Comparison of ENCODE assay signal across 1 cellular context in the genomic region with DNA sequence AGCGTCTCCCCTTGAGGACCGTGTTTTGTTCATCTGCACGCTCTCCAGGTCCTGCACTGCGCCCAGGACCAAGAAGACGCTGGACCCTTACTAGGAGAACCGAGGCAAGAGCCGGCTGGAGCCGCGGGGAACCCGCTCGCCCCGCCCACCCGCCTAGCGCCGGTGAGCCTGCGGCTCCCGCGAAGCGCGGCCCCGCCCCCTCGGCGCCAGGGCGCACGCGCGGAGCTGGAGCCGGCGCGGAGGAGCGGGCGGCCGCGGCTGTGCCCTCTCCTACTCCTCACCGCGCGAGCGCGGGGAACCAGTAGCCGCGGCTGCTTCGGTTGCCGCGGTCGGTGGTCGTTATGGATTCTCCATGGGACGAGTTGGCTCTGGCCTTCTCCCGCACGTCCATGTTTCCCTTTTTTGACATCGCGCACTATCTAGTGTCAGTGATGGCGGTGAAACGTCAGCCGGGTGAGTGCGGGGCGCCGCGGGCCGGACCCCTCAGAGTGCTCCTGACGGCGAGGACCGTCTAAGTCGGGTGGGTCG.
TF ChIP-seq lines count a peak whose summit lies in the region.

A gene with protein sequence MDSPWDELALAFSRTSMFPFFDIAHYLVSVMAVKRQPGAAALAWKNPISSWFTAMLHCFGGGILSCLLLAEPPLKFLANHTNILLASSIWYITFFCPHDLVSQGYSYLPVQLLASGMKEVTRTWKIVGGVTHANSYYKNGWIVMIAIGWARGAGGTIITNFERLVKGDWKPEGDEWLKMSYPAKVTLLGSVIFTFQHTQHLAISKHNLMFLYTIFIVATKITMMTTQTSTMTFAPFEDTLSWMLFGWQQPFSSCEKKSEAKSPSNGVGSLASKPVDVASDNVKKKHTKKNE (plus strand): TSS at position 222 of the 528 bp plus-strand sequence. CDS start 120 bp downstream, at position 342.

TF ChIP-seq in neural cell, 6 proteins besides CTCF, POLR2A, EP300 and RAD21 (continued from another document):
- TF ChIP-seq, protein P1, sequence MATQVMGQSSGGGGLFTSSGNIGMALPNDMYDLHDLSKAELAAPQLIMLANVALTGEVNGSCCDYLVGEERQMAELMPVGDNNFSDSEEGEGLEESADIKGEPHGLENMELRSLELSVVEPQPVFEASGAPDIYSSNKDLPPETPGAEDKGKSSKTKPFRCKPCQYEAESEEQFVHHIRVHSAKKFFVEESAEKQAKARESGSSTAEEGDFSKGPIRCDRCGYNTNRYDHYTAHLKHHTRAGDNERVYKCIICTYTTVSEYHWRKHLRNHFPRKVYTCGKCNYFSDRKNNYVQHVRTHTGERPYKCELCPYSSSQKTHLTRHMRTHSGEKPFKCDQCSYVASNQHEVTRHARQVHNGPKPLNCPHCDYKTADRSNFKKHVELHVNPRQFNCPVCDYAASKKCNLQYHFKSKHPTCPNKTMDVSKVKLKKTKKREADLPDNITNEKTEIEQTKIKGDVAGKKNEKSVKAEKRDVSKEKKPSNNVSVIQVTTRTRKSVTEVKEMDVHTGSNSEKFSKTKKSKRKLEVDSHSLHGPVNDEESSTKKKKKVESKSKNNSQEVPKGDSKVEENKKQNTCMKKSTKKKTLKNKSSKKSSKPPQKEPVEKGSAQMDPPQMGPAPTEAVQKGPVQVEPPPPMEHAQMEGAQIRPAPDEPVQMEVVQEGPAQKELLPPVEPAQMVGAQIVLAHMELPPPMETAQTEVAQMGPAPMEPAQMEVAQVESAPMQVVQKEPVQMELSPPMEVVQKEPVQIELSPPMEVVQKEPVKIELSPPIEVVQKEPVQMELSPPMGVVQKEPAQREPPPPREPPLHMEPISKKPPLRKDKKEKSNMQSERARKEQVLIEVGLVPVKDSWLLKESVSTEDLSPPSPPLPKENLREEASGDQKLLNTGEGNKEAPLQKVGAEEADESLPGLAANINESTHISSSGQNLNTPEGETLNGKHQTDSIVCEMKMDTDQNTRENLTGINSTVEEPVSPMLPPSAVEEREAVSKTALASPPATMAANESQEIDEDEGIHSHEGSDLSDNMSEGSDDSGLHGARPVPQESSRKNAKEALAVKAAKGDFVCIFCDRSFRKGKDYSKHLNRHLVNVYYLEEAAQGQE (IDR thresholded peaks at IDR 0.05; ENCODE audit: borderline replicate concordance) = no peak
- no peak for TF ChIP-seq MXI1 (conservative IDR thresholded peaks at IDR 0.05; ENCODE audit: poor library complexity, severe bottlenecking)
